Comparison of ENCODE assay signal across 1 cellular context in genomic region chr7:1468203-1468602, GRCh38.
TF ChIP-seq lines count a peak whose summit lies in the region.

No MANE protein-coding gene starts in this region.

TF ChIP-seq in GM12878, 131 proteins besides CTCF, POLR2A, EP300 and RAD21:
- TF ChIP-seq MAX (IDR thresholded peaks at IDR 0.05; ENCODE audit: low read depth, low read length) (no peak), SMAD5 (IDR thresholded peaks at IDR 0.05; ENCODE audit: low read depth) (no peak), ZNF592 (IDR thresholded peaks at IDR 0.05) (no peak), SUPT20H (IDR thresholded peaks at IDR 0.05; ENCODE audit: borderline replicate concordance, control insufficient read depth, low read depth, low read length) (no peak), CBFB (IDR thresholded peaks at IDR 0.05; ENCODE audit: low read depth) (no peak), ATF3 (IDR thresholded peaks at IDR 0.05; ENCODE audit: borderline replicate concordance, extremely low read depth, low read depth, low read length) (no peak), HCFC1 (IDR thresholded peaks at IDR 0.05; ENCODE audit: low read length) (no peak), ELK1 (IDR thresholded peaks at IDR 0.05; ENCODE audit: low read depth, low read length) (no peak), USF1 (IDR thresholded peaks at IDR 0.05; ENCODE audit: borderline replicate concordance, extremely low read length, insufficient read depth, low read depth, low read length) (no peak), BRCA1 (IDR thresholded peaks at IDR 0.05; ENCODE audit: low read depth, low read length) (no peak), YBX1 (IDR thresholded peaks at IDR 0.05) (no peak), STAT1 (conservative IDR thresholded peaks at IDR 0.05) (no peak), CHD1 (IDR thresholded peaks at IDR 0.05; ENCODE audit: low read depth, low read length) (no peak), NR2C2 (IDR thresholded peaks at IDR 0.05; ENCODE audit: borderline replicate concordance, control insufficient read depth, insufficient read length, low read depth) (no peak), ZNF687 (IDR thresholded peaks at IDR 0.05) (no peak), KLF5 (IDR thresholded peaks at IDR 0.05; ENCODE audit: partially characterized antibody) (no peak)
